9 cellular contexts compared by ENCODE assay signal in the genomic region with DNA sequence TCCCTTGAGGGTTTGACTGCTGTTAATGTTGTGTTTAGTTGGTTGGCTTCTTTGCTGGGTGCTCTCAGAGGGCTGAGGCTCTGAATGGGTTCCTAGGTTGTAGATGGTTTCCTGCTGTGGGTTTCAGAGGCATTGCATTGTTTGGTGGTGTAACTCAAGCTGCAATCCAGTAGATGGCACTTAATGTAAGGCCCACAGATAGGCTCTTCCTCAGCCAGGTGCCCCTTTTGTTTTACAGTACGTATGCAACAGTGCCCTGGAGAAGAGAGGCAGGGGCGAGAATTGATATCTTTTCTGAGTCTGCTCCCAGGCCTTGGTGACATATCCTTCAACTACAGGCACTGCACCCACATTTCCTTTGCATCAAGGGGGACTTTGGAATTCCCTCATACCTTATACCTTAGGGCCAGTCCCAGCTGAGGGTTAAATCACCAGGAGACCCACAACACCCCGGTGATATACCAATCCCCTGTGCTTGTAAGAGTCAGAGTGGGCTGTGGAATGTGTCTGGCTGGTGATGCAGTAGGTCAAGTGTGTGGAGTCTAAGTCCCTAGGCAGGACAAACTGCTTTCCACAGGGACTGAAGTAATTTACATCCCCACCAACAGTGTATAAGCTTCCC. TPM values are rescaled to one million over a fixed set of nuclear protein-coding genes. Genes with fewer than 3 reads are reported as not detected.
DNase-seq lines count a peak whose midpoint lies in the region; ATAC-seq and TF ChIP-seq lines count a peak whose summit lies in the region.
"Had no signal": no experiment of that assay in that cellular context is flagged by ENCODE, and none has a peak within 500 bp of the region (broad histone marks: within the 10 kb centered on the region; RNA-seq: fewer than 3 reads in every experiment).

No MANE protein-coding gene starts in this region.

- no peak overlapping the region for H3K27ac ChIP-seq in SK-N-SH (ENCODE audit: low read depth in 2 of 2, low read length in 1 of 2)
- no peak overlapping the region for H3K27ac ChIP-seq in neural progenitor cell

- H3K9me2 ChIP-seq in SK-N-SH = no peaks in the 10 kb centered on the region

- H2AFZ ChIP-seq in SK-N-SH (ENCODE audit: low read depth) = no peak overlapping the region
- H2AFZ ChIP-seq in neural progenitor cell (replicated peaks) = peak overlapping the region; percentile 44

- H3K9me3 Mint-ChIP-seq in neural progenitor cell = no peaks in the 10 kb centered on the region
- no peaks in the 10 kb centered on the region for H3K9me3 Mint-ChIP-seq in natural killer cell treated with Interleukin-12 subunit alpha and Interleukin-12 subunit beta and Interleukin-15 and Interleukin-18, amount 100 ng/mL, for 72 hours

- H3K4me3 ChIP-seq in SK-N-SH (ENCODE audit: low read depth in 2 of 2, low read length in 1 of 2) (no peak overlapping the region), neural progenitor cell (no peak overlapping the region)

- H3K79me2 ChIP-seq in SK-N-SH (ENCODE audit: insufficient read depth) (no peaks in the 10 kb centered on the region), neural progenitor cell (ENCODE audit: low read depth) (no peaks in the 10 kb centered on the region)

- H3K9me3 ChIP-seq in SK-N-SH (no peaks in the 10 kb centered on the region), neural progenitor cell (ENCODE audit: low read depth) (no peaks in the 10 kb centered on the region)

- H3K36me3 Mint-ChIP-seq in neural progenitor cell = no peaks in the 10 kb centered on the region
- H3K36me3 Mint-ChIP-seq in natural killer cell treated with Interleukin-12 subunit alpha and Interleukin-12 subunit beta and Interleukin-15 and Interleukin-18, amount 100 ng/mL, for 72 hours = no peaks in the 10 kb centered on the region

- no peak overlapping the region for H3K4me2 ChIP-seq in SK-N-SH
- peak overlapping the region; percentile 18 for H3K4me2 ChIP-seq in neural progenitor cell

- TF ChIP-seq RAD21 in SK-N-SH (IDR thresholded peaks at IDR 0.05; ENCODE audit: low read length) = peak; percentile 44

- H3F3A ChIP-seq in SK-N-SH (replicated peaks; ENCODE audit: insufficient read depth) (no peaks in the 10 kb centered on the region), neural progenitor cell (ENCODE audit: low read depth) (no peaks in the 10 kb centered on the region)

- POLR2A ChIA-PET in SK-N-SH (lab: Yijun Ruan, JAX) = no interaction called here

- H3K27ac Mint-ChIP-seq in neural progenitor cell = no peak overlapping the region
- H3K27ac Mint-ChIP-seq in natural killer cell treated with Interleukin-12 subunit alpha and Interleukin-12 subunit beta and Interleukin-15 and Interleukin-18, amount 100 ng/mL, for 72 hours = no peak overlapping the region

- H3K36me3 ChIP-seq in SK-N-SH (replicated peaks in 1 of 2; ENCODE audit: control insufficient read depth in 1 of 2, insufficient read depth in 2 of 2, low read length in 1 of 2) (no peaks in the 10 kb centered on the region), neural progenitor cell (no peaks in the 10 kb centered on the region)

- H3K4me1 Mint-ChIP-seq in neural progenitor cell = no peaks in the 10 kb centered on the region
- peaks cover 6 to 7% of the 10 kb centered on the region in 2 donors for H3K4me1 Mint-ChIP-seq in natural killer cell treated with Interleukin-12 subunit alpha and Interleukin-12 subunit beta and Interleukin-15 and Interleukin-18, amount 100 ng/mL, for 72 hours (ENCODE audit: low read depth in 2 of 2)

- 32% methylated on average over 3 of the region's 3 CpGs for WGBS in SK-N-SH (ENCODE audit: low lambda C conversion rate)

- H4K20me1 ChIP-seq in SK-N-SH (ENCODE audit: insufficient read depth) (no peaks in the 10 kb centered on the region), neural progenitor cell (ENCODE audit: low read depth) (no peaks in the 10 kb centered on the region)

- DNase-seq in DMS153 (lab: John Stamatoyannopoulos, UW) = peak; percentile 53
- no peak for DNase-seq in DMS153 treated with DMSO at 0.1 percent for 48 hours (lab: John Stamatoyannopoulos, UW; ENCODE audit: unreplicated experiment)
- DNase-seq in HuH-7 (ENCODE audit: low spot score) = peak; percentile 71
- DNase-seq in SK-N-SH = no peak
- DNase-seq in neural progenitor cell (ENCODE audit: low spot score) = peak; percentile 50
- no peak for DNase-seq in natural killer cell treated with Interleukin-12 subunit alpha and Interleukin-12 subunit beta and Interleukin-15 and Interleukin-18, amount 100 ng/mL, for 72 hours (ENCODE audit: low spot score)
- DNase-seq in superior temporal gyrus (ENCODE audit: extremely low spot score) = no peak

- H3K27me3 Mint-ChIP-seq in neural progenitor cell (ENCODE audit: insufficient read depth, low read depth) = peaks cover 2% of the 10 kb centered on the region
- peaks cover 6 to 10% of the 10 kb centered on the region in 2 donors for H3K27me3 Mint-ChIP-seq in natural killer cell treated with Interleukin-12 subunit alpha and Interleukin-12 subunit beta and Interleukin-15 and Interleukin-18, amount 100 ng/mL, for 72 hours

- peak; percentile 18; the same call in 1 of the 2 replicates for TF ChIP-seq CTCF in SK-N-SH (IDR thresholded peaks at IDR 0.05)
- TF ChIP-seq CTCF in neural progenitor cell (IDR thresholded peaks at IDR 0.05) = peak; percentile 42

- H3K9ac ChIP-seq in SK-N-SH (no peak overlapping the region), neural progenitor cell (no peak overlapping the region)

- no peak for TF ChIP-seq EP300 in SK-N-SH (IDR thresholded peaks at IDR 0.05; ENCODE audit: borderline replicate concordance in 1 of 2, low read depth in 1 of 2, low read length in 1 of 2)

- no peak overlapping the region for H3K4me3 Mint-ChIP-seq in neural progenitor cell
- H3K4me3 Mint-ChIP-seq in natural killer cell treated with Interleukin-12 subunit alpha and Interleukin-12 subunit beta and Interleukin-15 and Interleukin-18, amount 100 ng/mL, for 72 hours = no peak overlapping the region

- ATAC-seq in GM21737 (IDR thresholded peaks at IDR 0.05; ENCODE audit: unreplicated experiment) = peak; percentile 70
- ATAC-seq in natural killer cell treated with Interleukin-12 subunit alpha and Interleukin-12 subunit beta and Interleukin-15 and Interleukin-18, amount 100 ng/mL, for 72 hours = no peak

- H3K27me3 ChIP-seq in SK-N-SH (ENCODE audit: insufficient read depth) = no peaks in the 10 kb centered on the region; the same call in 1 of the 2 replicates
- no peaks in the 10 kb centered on the region for H3K27me3 ChIP-seq in neural progenitor cell

- peaks cover 0 to 3% of the 10 kb centered on the region in 2 experiments; a peak in 2 of 4 replicates for H3K4me1 ChIP-seq in SK-N-SH (ENCODE audit: control insufficient read depth in 1 of 2, insufficient read depth in 2 of 2, low read depth in 1 of 2, low read length in 1 of 2)
- H3K4me1 ChIP-seq in neural progenitor cell = peaks cover 6% of the 10 kb centered on the region

- CTCF ChIA-PET in SK-N-SH (lab: Yijun Ruan, JAX) = interaction anchor here (1.0 to 1.4 kb wide), 5 partner anchors 10 to 232 kb away, joined by 3 to 6 read pairs (median 3); no protein-coding TSS in a partner anchor

TF ChIP-seq in SK-N-SH, 30 proteins besides CTCF, POLR2A, EP300 and RAD21 (continues in another document):
- no peak for TF ChIP-seq FOSL2 (IDR thresholded peaks at IDR 0.05; ENCODE audit: borderline replicate concordance, low read depth)
- TF ChIP-seq, protein P1, sequence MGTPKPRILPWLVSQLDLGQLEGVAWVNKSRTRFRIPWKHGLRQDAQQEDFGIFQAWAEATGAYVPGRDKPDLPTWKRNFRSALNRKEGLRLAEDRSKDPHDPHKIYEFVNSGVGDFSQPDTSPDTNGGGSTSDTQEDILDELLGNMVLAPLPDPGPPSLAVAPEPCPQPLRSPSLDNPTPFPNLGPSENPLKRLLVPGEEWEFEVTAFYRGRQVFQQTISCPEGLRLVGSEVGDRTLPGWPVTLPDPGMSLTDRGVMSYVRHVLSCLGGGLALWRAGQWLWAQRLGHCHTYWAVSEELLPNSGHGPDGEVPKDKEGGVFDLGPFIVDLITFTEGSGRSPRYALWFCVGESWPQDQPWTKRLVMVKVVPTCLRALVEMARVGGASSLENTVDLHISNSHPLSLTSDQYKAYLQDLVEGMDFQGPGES (IDR thresholded peaks at IDR 0.05; ENCODE audit: low read depth, low read length) = no peak
- TF ChIP-seq RFX5 (IDR thresholded peaks at IDR 0.05; ENCODE audit: low read length) = no peak
- TF ChIP-seq MEF2A (IDR thresholded peaks at IDR 0.05; ENCODE audit: borderline replicate concordance, low read depth) = no peak
- no peak for TF ChIP-seq TCF12 (IDR thresholded peaks at IDR 0.05)
- TF ChIP-seq GABPA (IDR thresholded peaks at IDR 0.05; ENCODE audit: low read depth) = no peak
- TF ChIP-seq FOXJ3 (CRISPR knock-in tag; IDR thresholded peaks at IDR 0.05) = no peak
- no peak for TF ChIP-seq NRF1 (IDR thresholded peaks at IDR 0.05; ENCODE audit: low read depth, low read length)
- TF ChIP-seq, protein P2, sequence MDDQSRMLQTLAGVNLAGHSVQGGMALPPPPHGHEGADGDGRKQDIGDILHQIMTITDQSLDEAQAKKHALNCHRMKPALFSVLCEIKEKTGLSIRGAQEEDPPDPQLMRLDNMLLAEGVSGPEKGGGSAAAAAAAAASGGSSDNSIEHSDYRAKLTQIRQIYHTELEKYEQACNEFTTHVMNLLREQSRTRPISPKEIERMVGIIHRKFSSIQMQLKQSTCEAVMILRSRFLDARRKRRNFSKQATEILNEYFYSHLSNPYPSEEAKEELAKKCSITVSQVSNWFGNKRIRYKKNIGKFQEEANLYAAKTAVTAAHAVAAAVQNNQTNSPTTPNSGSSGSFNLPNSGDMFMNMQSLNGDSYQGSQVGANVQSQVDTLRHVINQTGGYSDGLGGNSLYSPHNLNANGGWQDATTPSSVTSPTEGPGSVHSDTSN (IDR thresholded peaks at IDR 0.05) = no peak
- no peak for TF ChIP-seq NFIC (IDR thresholded peaks at IDR 0.05; ENCODE audit: borderline replicate concordance)
- no peak for TF ChIP-seq YY1 (IDR thresholded peaks at IDR 0.05; ENCODE audit: low read depth)
- TF ChIP-seq, protein P3, sequence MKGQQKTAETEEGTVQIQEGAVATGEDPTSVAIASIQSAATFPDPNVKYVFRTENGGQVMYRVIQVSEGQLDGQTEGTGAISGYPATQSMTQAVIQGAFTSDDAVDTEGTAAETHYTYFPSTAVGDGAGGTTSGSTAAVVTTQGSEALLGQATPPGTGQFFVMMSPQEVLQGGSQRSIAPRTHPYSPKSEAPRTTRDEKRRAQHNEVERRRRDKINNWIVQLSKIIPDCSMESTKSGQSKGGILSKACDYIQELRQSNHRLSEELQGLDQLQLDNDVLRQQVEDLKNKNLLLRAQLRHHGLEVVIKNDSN (IDR thresholded peaks at IDR 0.05; ENCODE audit: borderline replicate concordance, low read depth) = no peak
- TF ChIP-seq TEAD4 (IDR thresholded peaks at IDR 0.05; ENCODE audit: borderline replicate concordance, insufficient read depth) = no peak

RNA-seq across cellular contexts. Expression of a gene that starts 7.0 kb away (rescaled TPM):
- polyA plus RNA-seq in SK-N-SH (2012; rRNA removed) = 0.05 TPM in 1 of 2 replicates, not detected in the other
- 0.01 and 0.04 TPM in 2 replicates for polyA plus RNA-seq in SK-N-SH (2012; cell fraction: cytosol; rRNA removed)
- not detected in 2 replicates for polyA plus RNA-seq in SK-N-SH (2012; cell fraction: nucleus; rRNA removed)
- total RNA-seq in neural progenitor cell (ENCODE audit: low replicate concordance) = 8.8 and 10.8 TPM in 2 replicates
- not detected for total RNA-seq in natural killer cell treated with Interleukin-12 subunit alpha and Interleukin-12 subunit beta and Interleukin-15 and Interleukin-18, amount 100 ng/mL, for 72 hours
- total RNA-seq: pulmonary artery endothelial cell had no signal

Comparison
In these comparisons a context has a peak if more than half of its experiments do, and no peak if none do; other contexts are left out.
1. DNase-seq: peak in DMS153 (single experiment), HuH-7 (single experiment) and neural progenitor cell (single experiment); none in DMS153 treated with DMSO at 0.1 percent for 48 hours (single experiment), SK-N-SH (single experiment), natural killer cell treated with Interleukin-12 subunit alpha and Interleukin-12 subunit beta and Interleukin-15 and Interleukin-18, amount 100 ng/mL, for 72 hours (single experiment) and superior temporal gyrus (single experiment).